In the genomic region with DNA sequence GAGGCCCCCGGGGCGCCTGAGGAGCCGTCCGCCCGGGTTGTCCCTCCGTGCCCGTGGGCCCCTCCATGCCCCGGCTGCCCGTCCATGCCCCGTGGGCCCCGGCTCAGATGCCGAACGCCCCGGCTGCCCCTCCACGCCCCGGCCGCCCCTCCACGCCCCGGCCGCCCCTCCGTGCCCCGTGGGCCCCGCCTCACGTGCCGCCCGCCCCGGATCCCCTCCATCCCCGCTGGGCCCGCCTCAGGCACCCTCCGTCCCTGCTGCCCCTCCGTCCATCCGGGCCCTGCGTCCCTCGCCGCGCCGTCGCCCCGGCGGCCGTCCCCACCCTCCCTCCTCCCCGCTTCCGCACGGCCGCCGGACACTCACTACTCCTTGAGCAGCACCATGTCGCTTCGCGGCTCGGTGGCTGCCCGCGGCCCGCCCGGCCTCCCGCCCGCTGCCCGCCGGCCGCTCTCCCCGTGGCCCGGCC, we compare ENCODE assay signal across 8 cellular contexts. TPM values are rescaled to one million over a fixed set of nuclear protein-coding genes. Genes with fewer than 3 reads are reported as not detected.
DNase-seq lines count a peak whose midpoint lies in the region; ATAC-seq and TF ChIP-seq lines count a peak whose summit lies in the region.

No MANE protein-coding gene starts in this region.

- DNase-seq in NCI-H748 (lab: John Stamatoyannopoulos, UW; ENCODE audit: unreplicated experiment) = peak; percentile 84
- DNase-seq in NCI-H748 treated with DMSO at 0.1 percent for 48 hours (lab: John Stamatoyannopoulos, UW) = no peak
- DNase-seq in effector memory CD4-positive, alpha-beta T cell = peak in 1 of 3 donors; percentile 6
- DNase-seq in naive B cell = no peak
- no peak for DNase-seq in HT-29 (ENCODE audit: low spot score)
- no peak for DNase-seq in NCI-H187 (lab: John Stamatoyannopoulos, UW)

- H3K27ac ChIP-seq in OCI-LY1 (ENCODE audit: low read depth, low read length, poor library complexity, severe bottlenecking) = no peak overlapping the region
- peak overlapping the region; percentile 53 for H3K27ac ChIP-seq in effector memory CD4-positive, alpha-beta T cell (ENCODE audit: insufficient read depth, low read length, poor library complexity, severe bottlenecking)

- no peaks in the 10 kb centered on the region for H3K27me3 ChIP-seq in OCI-LY1 (ENCODE audit: insufficient read depth, low read length)
- no peaks in the 10 kb centered on the region for H3K27me3 ChIP-seq in effector memory CD4-positive, alpha-beta T cell (replicated peaks; ENCODE audit: control insufficient read depth, insufficient read depth, low read length, poor library complexity, severe bottlenecking)

- peaks cover 32% of the 10 kb centered on the region for H3K4me1 ChIP-seq in OCI-LY1 (ENCODE audit: insufficient read depth, low read length, severe bottlenecking)
- peaks cover 22% of the 10 kb centered on the region for H3K4me1 ChIP-seq in effector memory CD4-positive, alpha-beta T cell (ENCODE audit: control insufficient read depth, insufficient read depth, low read length, poor library complexity, severe bottlenecking)

- H3K4me3 Mint-ChIP-seq in naive B cell = peak overlapping the region in 4 of 8 donors; percentile 74 to 91 (median 84)

- H3F3A ChIP-seq in OCI-LY1 (ENCODE audit: insufficient read depth, low read length) = no peaks in the 10 kb centered on the region

- H4K20me1 ChIP-seq in OCI-LY1 (ENCODE audit: insufficient read depth, low read length) = no peaks in the 10 kb centered on the region

- peak overlapping the region; percentile 79 for H3K9ac ChIP-seq in OCI-LY1 (ENCODE audit: low read length)

- H3K4me3 ChIP-seq in OCI-LY1 (ENCODE audit: low read depth, low read length, poor library complexity, severe bottlenecking) = peak overlapping the region; percentile 83
- H3K4me3 ChIP-seq in effector memory CD4-positive, alpha-beta T cell (ENCODE audit: insufficient read depth, low read depth, low read length, poor library complexity, severe bottlenecking) = peak overlapping the region; percentile 60

- H3K4me2 ChIP-seq in OCI-LY1 (ENCODE audit: low read length) = peak overlapping the region; percentile 92

- H3K27me3 Mint-ChIP-seq in naive B cell = no peaks in the 10 kb centered on the region

- H3K9me2 ChIP-seq in OCI-LY1 (ENCODE audit: low read depth, low read length) = no peaks in the 10 kb centered on the region

- H3K27ac Mint-ChIP-seq in naive B cell = no peak overlapping the region

- ATAC-seq in HG02571 (IDR thresholded peaks at IDR 0.05; ENCODE audit: unreplicated experiment) (peak; percentile 13), naive B cell (ENCODE audit: low read depth in 2 of 2) (peak; percentile 24)

- H2AFZ ChIP-seq in OCI-LY1 (ENCODE audit: low read length) = no peak overlapping the region

- no peaks in the 10 kb centered on the region for H3K9me3 ChIP-seq in OCI-LY1 (ENCODE audit: low read length)
- H3K9me3 ChIP-seq in effector memory CD4-positive, alpha-beta T cell (ENCODE audit: control insufficient read depth, low read length) = no peaks in the 10 kb centered on the region

- H3K36me3 Mint-ChIP-seq in naive B cell = no peaks in the 10 kb centered on the region

- no peaks in the 10 kb centered on the region for H3K36me3 ChIP-seq in OCI-LY1 (ENCODE audit: insufficient read depth, low read length)
- H3K36me3 ChIP-seq in effector memory CD4-positive, alpha-beta T cell (ENCODE audit: control insufficient read depth, insufficient read depth, low read length) = peaks cover 2% of the 10 kb centered on the region

- H3K9me3 Mint-ChIP-seq in naive B cell = peaks cover 0 to 1% (median 0%) of the 10 kb centered on the region in 7 donors

- peaks cover 30 to 49% (median 41%) of the 10 kb centered on the region in 3 donors for H3K4me1 Mint-ChIP-seq in naive B cell

- no peak for TF ChIP-seq CTCF in OCI-LY1 (IDR thresholded peaks at IDR 0.05; ENCODE audit: low read length)

- H3K79me2 ChIP-seq in OCI-LY1 (ENCODE audit: insufficient read depth, low read length) = no peaks in the 10 kb centered on the region

RNA-seq across cellular contexts. Expression of a gene that starts 0.4 kb away (rescaled TPM):
- polyA plus RNA-seq in naive B cell (ENCODE audit: low read depth in 6 of 6) = 10 to 100 TPM; 25.2 to 44.0 (median 35.2) TPM
- total RNA-seq in HT-29 (2014; rRNA removed; shearing (Covaris generic)) = 15.9 and 23.1 TPM in 2 replicates

RNA-seq across cellular contexts. Expression of a gene that starts 45.8 kb away (rescaled TPM):
- 100 to 1,000 TPM in 1 of 6 donors, 10 to 100 TPM in 5; 57.0 to 102 (median 61.1) TPM for polyA plus RNA-seq in naive B cell (ENCODE audit: low read depth in 6 of 6)
- 51.5 and 75.5 TPM in 2 replicates for total RNA-seq in HT-29 (2014; rRNA removed; shearing (Covaris generic))
